ENCODE assay signal across 26 cellular contexts in genomic region chr2:202960524-202960923, GRCh38.
"Had no signal": no experiment of that assay in that cellular context is flagged by ENCODE, and none has a peak within 500 bp of the region (broad histone marks: within the 10 kb centered on the region; RNA-seq: fewer than 3 reads in every experiment).

No MANE protein-coding gene starts in this region.

- H3K36me3 ChIP-seq: colonic mucosa had no signal

- H3K27ac ChIP-seq: colonic mucosa, epithelial cell of prostate, esophagus squamous epithelium, gastrocnemius medialis, heart right ventricle, left lung, lower lobe of right lung had no signal

- ATAC-seq: effector memory CD8-positive, alpha-beta T cell; esophagus mucosa; gastrocnemius medialis; heart right ventricle; left cardiac atrium; left lung; left ventricle myocardium superior; lower lobe of right lung; mucosa of descending colon had no signal

- H3K4me1 ChIP-seq: colonic mucosa, esophagus squamous epithelium, gastrocnemius medialis, heart right ventricle, left lung, lower lobe of right lung had no signal

- H3K9me3 ChIP-seq: colonic mucosa, esophagus squamous epithelium, gastrocnemius medialis, heart right ventricle, left lung, lower lobe of right lung, mucosa of descending colon had no signal

- DNase-seq: colonic mucosa; cortex of kidney; effector CD8-positive, alpha-beta T cell; effector memory CD8-positive, alpha-beta T cell; endodermal cell; erythroblast; esophagus squamous epithelium; foreskin fibroblast; foreskin melanocyte; gastrocnemius medialis; glutamatergic neuron; head of caudate nucleus; heart right ventricle; hippocampal formation; left cardiac atrium; left lung; left ventricle myocardium superior; lower lobe of right lung; mesenchymal stem cell; mucosa of descending colon; naive B cell had no signal

- FAIRE-seq: endometrium, islet of Langerhans, keratinocyte had no signal

- H3K27me3 ChIP-seq: colonic mucosa, esophagus squamous epithelium, gastrocnemius medialis, heart right ventricle, left lung had no signal

- H3K4me3 ChIP-seq: colonic mucosa, esophagus squamous epithelium, gastrocnemius medialis, heart right ventricle, left lung, lower lobe of right lung, mucosa of descending colon had no signal
